In the genomic region with DNA sequence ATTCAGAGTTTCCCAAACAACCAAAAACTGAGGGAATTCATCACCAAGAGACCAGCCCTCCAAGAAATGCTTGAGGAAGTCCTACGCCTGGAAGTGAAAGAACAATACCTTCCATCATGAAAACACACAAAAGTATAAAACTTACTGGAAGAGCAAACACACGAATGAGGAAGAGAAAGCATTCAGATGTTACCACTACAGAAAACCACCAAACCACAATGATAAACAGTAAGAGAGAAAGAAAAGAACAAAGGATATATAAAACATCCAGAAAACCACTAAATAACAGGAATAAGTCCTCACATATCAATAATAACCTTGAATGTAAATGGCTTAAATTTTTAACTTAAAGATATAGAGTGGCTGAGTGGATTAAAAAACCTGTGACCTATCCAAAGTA, we compare ENCODE assay signal across 1 cellular context.
TF ChIP-seq lines count a peak whose summit lies in the region.

No MANE protein-coding gene starts in this region.

TF ChIP-seq in HepG2, 621 proteins besides CTCF, POLR2A, EP300 and RAD21:
- TF ChIP-seq, protein P1, sequence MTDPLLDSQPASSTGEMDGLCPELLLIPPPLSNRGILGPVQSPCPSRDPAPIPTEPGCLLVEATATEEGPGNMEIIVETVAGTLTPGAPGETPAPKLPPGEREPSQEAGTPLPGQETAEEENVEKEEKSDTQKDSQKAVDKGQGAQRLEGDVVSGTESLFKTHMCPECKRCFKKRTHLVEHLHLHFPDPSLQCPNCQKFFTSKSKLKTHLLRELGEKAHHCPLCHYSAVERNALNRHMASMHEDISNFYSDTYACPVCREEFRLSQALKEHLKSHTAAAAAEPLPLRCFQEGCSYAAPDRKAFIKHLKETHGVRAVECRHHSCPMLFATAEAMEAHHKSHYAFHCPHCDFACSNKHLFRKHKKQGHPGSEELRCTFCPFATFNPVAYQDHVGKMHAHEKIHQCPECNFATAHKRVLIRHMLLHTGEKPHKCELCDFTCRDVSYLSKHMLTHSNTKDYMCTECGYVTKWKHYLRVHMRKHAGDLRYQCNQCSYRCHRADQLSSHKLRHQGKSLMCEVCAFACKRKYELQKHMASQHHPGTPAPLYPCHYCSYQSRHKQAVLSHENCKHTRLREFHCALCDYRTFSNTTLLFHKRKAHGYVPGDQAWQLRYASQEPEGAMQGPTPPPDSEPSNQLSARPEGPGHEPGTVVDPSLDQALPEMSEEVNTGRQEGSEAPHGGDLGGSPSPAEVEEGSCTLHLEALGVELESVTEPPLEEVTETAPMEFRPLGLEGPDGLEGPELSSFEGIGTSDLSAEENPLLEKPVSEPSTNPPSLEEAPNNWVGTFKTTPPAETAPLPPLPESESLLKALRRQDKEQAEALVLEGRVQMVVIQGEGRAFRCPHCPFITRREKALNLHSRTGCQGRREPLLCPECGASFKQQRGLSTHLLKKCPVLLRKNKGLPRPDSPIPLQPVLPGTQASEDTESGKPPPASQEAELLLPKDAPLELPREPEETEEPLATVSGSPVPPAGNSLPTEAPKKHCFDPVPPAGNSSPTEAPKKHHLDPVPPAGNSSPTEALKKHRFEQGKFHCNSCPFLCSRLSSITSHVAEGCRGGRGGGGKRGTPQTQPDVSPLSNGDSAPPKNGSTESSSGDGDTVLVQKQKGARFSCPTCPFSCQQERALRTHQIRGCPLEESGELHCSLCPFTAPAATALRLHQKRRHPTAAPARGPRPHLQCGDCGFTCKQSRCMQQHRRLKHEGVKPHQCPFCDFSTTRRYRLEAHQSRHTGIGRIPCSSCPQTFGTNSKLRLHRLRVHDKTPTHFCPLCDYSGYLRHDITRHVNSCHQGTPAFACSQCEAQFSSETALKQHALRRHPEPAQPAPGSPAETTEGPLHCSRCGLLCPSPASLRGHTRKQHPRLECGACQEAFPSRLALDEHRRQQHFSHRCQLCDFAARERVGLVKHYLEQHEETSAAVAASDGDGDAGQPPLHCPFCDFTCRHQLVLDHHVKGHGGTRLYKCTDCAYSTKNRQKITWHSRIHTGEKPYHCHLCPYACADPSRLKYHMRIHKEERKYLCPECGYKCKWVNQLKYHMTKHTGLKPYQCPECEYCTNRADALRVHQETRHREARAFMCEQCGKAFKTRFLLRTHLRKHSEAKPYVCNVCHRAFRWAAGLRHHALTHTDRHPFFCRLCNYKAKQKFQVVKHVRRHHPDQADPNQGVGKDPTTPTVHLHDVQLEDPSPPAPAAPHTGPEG (CRISPR knock-in tag; IDR thresholded peaks at IDR 0.05), result no peak
- TF ChIP-seq ZNF563 (CRISPR knock-in tag; IDR thresholded peaks at IDR 0.05) (no peak), RARG (CRISPR knock-in tag; IDR thresholded peaks at IDR 0.05; ENCODE audit: low read depth) (no peak), ZFP41 (CRISPR knock-in tag; IDR thresholded peaks at IDR 0.05; ENCODE audit: borderline replicate concordance) (no peak), KLF12 (CRISPR knock-in tag; IDR thresholded peaks at IDR 0.05; ENCODE audit: borderline replicate concordance) (no peak), HIVEP1 (CRISPR knock-in tag; IDR thresholded peaks at IDR 0.05) (no peak), ZNF225 (CRISPR knock-in tag; IDR thresholded peaks at IDR 0.05) (no peak), NFKB2 (CRISPR knock-in tag; IDR thresholded peaks at IDR 0.05; ENCODE audit: borderline replicate concordance) (no peak), ZNF644 (CRISPR knock-in tag; IDR thresholded peaks at IDR 0.05; ENCODE audit: low read depth) (no peak), CC2D1A (CRISPR knock-in tag; IDR thresholded peaks at IDR 0.05) (no peak), ASH2L (IDR thresholded peaks at IDR 0.05; ENCODE audit: insufficient read length, low read depth, low read length) (no peak), FOXM1 (CRISPR knock-in tag; IDR thresholded peaks at IDR 0.05) (no peak), WIZ (CRISPR knock-in tag; IDR thresholded peaks at IDR 0.05) (no peak)
- TF ChIP-seq, protein P2, sequence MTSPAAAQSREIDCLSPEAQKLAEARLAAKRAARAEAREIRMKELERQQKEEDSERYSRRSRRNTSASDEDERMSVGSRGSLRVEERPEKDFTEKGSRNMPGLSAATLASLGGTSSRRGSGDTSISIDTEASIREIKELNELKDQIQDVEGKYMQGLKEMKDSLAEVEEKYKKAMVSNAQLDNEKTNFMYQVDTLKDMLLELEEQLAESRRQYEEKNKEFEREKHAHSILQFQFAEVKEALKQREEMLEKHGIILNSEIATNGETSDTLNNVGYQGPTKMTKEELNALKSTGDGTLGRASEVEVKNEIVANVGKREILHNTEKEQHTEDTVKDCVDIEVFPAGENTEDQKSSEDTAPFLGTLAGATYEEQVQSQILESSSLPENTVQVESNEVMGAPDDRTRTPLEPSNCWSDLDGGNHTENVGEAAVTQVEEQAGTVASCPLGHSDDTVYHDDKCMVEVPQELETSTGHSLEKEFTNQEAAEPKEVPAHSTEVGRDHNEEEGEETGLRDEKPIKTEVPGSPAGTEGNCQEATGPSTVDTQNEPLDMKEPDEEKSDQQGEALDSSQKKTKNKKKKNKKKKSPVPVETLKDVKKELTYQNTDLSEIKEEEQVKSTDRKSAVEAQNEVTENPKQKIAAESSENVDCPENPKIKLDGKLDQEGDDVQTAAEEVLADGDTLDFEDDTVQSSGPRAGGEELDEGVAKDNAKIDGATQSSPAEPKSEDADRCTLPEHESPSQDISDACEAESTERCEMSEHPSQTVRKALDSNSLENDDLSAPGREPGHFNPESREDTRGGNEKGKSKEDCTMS (CRISPR knock-in tag; conservative IDR thresholded peaks at IDR 0.05), result no peak
- TF ChIP-seq, protein P3, sequence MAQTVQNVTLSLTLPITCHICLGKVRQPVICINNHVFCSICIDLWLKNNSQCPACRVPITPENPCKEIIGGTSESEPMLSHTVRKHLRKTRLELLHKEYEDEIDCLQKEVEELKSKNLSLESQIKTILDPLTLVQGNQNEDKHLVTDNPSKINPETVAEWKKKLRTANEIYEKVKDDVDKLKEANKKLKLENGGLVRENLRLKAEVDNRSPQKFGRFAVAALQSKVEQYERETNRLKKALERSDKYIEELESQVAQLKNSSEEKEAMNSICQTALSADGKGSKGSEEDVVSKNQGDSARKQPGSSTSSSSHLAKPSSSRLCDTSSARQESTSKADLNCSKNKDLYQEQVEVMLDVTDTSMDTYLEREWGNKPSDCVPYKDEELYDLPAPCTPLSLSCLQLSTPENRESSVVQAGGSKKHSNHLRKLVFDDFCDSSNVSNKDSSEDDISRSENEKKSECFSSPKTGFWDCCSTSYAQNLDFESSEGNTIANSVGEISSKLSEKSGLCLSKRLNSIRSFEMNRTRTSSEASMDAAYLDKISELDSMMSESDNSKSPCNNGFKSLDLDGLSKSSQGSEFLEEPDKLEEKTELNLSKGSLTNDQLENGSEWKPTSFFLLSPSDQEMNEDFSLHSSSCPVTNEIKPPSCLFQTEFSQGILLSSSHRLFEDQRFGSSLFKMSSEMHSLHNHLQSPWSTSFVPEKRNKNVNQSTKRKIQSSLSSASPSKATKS (CRISPR knock-in tag; IDR thresholded peaks at IDR 0.05), result no peak
- TF ChIP-seq, protein P4, sequence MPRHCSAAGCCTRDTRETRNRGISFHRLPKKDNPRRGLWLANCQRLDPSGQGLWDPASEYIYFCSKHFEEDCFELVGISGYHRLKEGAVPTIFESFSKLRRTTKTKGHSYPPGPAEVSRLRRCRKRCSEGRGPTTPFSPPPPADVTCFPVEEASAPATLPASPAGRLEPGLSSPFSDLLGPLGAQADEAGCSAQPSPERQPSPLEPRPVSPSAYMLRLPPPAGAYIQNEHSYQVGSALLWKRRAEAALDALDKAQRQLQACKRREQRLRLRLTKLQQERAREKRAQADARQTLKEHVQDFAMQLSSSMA (CRISPR knock-in tag; IDR thresholded peaks at IDR 0.05), result no peak
